In genomic region chr2:144481666-144482065, GRCh38 we compare ENCODE assay signal across 28 cellular contexts. TPM values are rescaled to one million over a fixed set of nuclear protein-coding genes. Genes with fewer than 3 reads are reported as not detected.
DNase-seq lines count a peak whose midpoint lies in the region; ATAC-seq lines count a peak whose summit lies in the region.
"Had no signal": no experiment of that assay in that cellular context is flagged by ENCODE, and none has a peak within 500 bp of the region (broad histone marks: within the 10 kb centered on the region; RNA-seq: fewer than 3 reads in every experiment).

No MANE protein-coding gene starts in this region.

- peaks cover 2% of the 10 kb centered on the region for H3K4me1 Mint-ChIP-seq in activated CD4-positive, alpha-beta T cell treated with anti-CD3 and anti-CD28 coated beads for 36 hours

- H3K9me3 Mint-ChIP-seq in activated CD4-positive, alpha-beta T cell treated with anti-CD3 and anti-CD28 coated beads for 36 hours (ENCODE audit: low read depth): no peaks in the 10 kb centered on the region
- H3K9me3 Mint-ChIP-seq: activated CD4-positive, alpha-beta memory T cell treated with anti-CD3 and anti-CD28 coated beads for 36 hours; activated naive CD4-positive, alpha-beta T cell treated with anti-CD3 and anti-CD28 coated beads, Interleukin-2, amount 50 U/mL, for 72 hours; activated T-helper 2 cell treated with anti-CD3 and anti-CD28 coated beads, Interferon-gamma antibody, Interleukin-2, Interleukin-4, amounts not matched to agents 10 μg/mL and 5 μg/mL and 100 μg/mL, durations not matched to agents 14 hours and 24 hours and 36 hours; CD8-positive, alpha-beta memory T cell; HFFc6; naive thymus-derived CD4-positive, alpha-beta T cell had no signal

- no peak overlapping the region for H3K4me3 Mint-ChIP-seq in activated CD4-positive, alpha-beta T cell treated with anti-CD3 and anti-CD28 coated beads for 36 hours
- H3K4me3 Mint-ChIP-seq: activated CD4-positive, alpha-beta memory T cell treated with anti-CD3 and anti-CD28 coated beads for 36 hours; HFFc6; naive thymus-derived CD4-positive, alpha-beta T cell had no signal

- no peak for DNase-seq in activated CD4-positive, alpha-beta T cell treated with anti-CD3 and anti-CD28 coated beads for 36 hours
- no peak for DNase-seq in activated CD4-positive, alpha-beta T cell treated with anti-CD3 and anti-CD28 coated beads for 4 hours
- DNase-seq in iris pigment epithelial cell (ENCODE audit: low read depth): peak; percentile 76
- DNase-seq in substantia nigra (lab: John Stamatoyannopoulos, UW): no peak
- DNase-seq in NCI-H1694 (lab: John Stamatoyannopoulos, UW): no peak
- DNase-seq: 8988T; activated CD4-positive, alpha-beta memory T cell treated with anti-CD3 and anti-CD28 coated beads for 36 hours; activated CD8-positive, alpha-beta memory T cell treated with anti-CD3 and anti-CD28 coated beads, Interleukin-2, amount 50 U/mL, for 4 hours; CD8-positive, alpha-beta memory T cell; DMS 273 treated with DMSO at 0.1 percent for 48 hours; GM23248; HFFc6; islet precursor cell; naive thymus-derived CD4-positive, alpha-beta T cell; NCI-H1092; NCI-H187 treated with DMSO at 0.1 percent for 48 hours; NCI-H2227 treated with DMSO at 0.1 percent for 48 hours; NCI-H69; ovary; SHP77 treated with DMSO at 0.1 percent for 48 hours; stimulated activated CD4-positive, alpha-beta T cell treated with anti-CD3 and anti-CD28 coated beads, Interleukin-2, amount 100 ng/mL, for 48 hours; uterus had no signal

- no peaks in the 10 kb centered on the region for H3K27me3 Mint-ChIP-seq in activated CD4-positive, alpha-beta T cell treated with anti-CD3 and anti-CD28 coated beads for 36 hours
- H3K27me3 Mint-ChIP-seq: CD8-positive, alpha-beta memory T cell had no signal

- peak; percentile 44 for ATAC-seq in activated CD4-positive, alpha-beta T cell treated with anti-CD3 and anti-CD28 coated beads for 36 hours
- ATAC-seq in GM19467 (IDR thresholded peaks at IDR 0.05; ENCODE audit: unreplicated experiment): no peak
- ATAC-seq in HG02798 (IDR thresholded peaks at IDR 0.05; ENCODE audit: poor library complexity, unreplicated experiment): no peak
- ATAC-seq: activated naive CD4-positive, alpha-beta T cell treated with anti-CD3 and anti-CD28 coated beads, Interleukin-2, amount 50 U/mL, for 72 hours; naive thymus-derived CD4-positive, alpha-beta T cell; Panc1 had no signal

- H3K27ac ChIP-seq in angular gyrus (ENCODE audit: low read depth, low read length) (peak overlapping the region; percentile 63), substantia nigra (ENCODE audit: low read depth, low read length, poor library complexity, severe bottlenecking) (peak overlapping the region; percentile 59)
- H3K27ac ChIP-seq: ovary, uterus had no signal

- intact Hi-C loops in activated CD4-positive, alpha-beta T cell treated with anti-CD3 and anti-CD28 coated beads for 36 hours (cut with DNase I, micrococcal nuclease): no loop called here

- no peak overlapping the region for H3K27ac Mint-ChIP-seq in activated CD4-positive, alpha-beta T cell treated with anti-CD3 and anti-CD28 coated beads for 36 hours
- H3K27ac Mint-ChIP-seq: activated CD4-positive, alpha-beta memory T cell treated with anti-CD3 and anti-CD28 coated beads for 36 hours; activated naive CD4-positive, alpha-beta T cell treated with anti-CD3 and anti-CD28 coated beads, Interleukin-2, amount 50 U/mL, for 72 hours; naive thymus-derived CD4-positive, alpha-beta T cell had no signal

- no peaks in the 10 kb centered on the region for H3K36me3 Mint-ChIP-seq in activated CD4-positive, alpha-beta T cell treated with anti-CD3 and anti-CD28 coated beads for 36 hours (ENCODE audit: low read depth)
- H3K36me3 Mint-ChIP-seq: activated CD4-positive, alpha-beta memory T cell treated with anti-CD3 and anti-CD28 coated beads for 36 hours; activated naive CD4-positive, alpha-beta T cell treated with anti-CD3 and anti-CD28 coated beads, Interleukin-2, amount 50 U/mL, for 72 hours had no signal

- CTCF ChIA-PET in activated CD4-positive, alpha-beta T cell treated with anti-CD3 and anti-CD28 coated beads for 36 hours (lab: Charles Lee): no interaction called here

- POLR2A ChIA-PET in activated CD4-positive, alpha-beta T cell treated with anti-CD3 and anti-CD28 coated beads for 36 hours (lab: Charles Lee): no interaction called here

RNA-seq across cellular contexts. Expression of gene ZEB2, which starts 38.3 kb away (rescaled TPM):
- 1 to 10 TPM; 7.0 to 7.5 TPM for total RNA-seq in activated CD4-positive, alpha-beta T cell treated with anti-CD3 and anti-CD28 coated beads for 36 hours
